In the genomic region with DNA sequence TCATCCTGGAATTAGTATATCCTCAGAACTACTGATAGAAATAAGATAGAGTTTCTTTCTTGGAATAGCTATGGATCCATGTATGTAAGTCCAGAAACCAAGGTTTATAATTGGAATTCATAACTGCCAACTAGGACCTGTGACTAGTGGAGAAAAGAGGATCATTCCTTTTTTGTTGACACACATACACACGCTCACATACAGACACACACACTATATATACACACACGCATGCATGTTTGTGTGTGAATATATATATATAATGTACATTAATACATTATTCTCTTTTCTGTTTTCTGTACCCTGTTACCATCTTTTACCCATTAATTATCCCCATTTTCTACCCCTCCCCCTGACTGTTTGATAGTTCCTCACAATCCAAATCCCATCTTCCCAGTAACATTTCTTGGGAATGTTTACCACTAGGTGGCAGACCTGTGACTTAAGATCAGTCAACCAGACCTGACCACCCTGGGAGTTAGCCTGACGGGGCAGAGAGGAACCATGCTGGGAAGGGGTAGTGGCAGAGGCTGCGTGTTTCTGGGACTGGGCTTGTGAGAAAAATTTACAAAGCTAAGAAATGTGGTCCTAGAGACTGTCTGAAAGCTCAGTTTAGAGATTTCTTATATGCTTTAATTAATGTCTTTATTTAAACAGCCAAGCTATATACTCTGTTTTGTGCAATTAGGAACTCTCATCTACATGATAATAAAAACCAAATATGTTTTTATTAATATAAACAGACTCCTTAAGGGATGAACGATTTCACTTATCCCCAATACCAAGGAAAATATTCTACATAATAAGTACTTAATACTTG, we compare ENCODE assay signal across 9 cellular contexts.
DNase-seq lines count a peak whose midpoint lies in the region; ATAC-seq and TF ChIP-seq lines count a peak whose summit lies in the region.
"Had no signal": no experiment of that assay in that cellular context is flagged by ENCODE, and none has a peak within 500 bp of the region (broad histone marks: within the 10 kb centered on the region; RNA-seq: fewer than 3 reads in every experiment).

No MANE protein-coding gene starts in this region.

- no peak overlapping the region for H3K4me3 ChIP-seq in cardiac fibroblast (replicated peaks in 1 of 2; ENCODE audit: low read depth in 2 of 2, low read length in 2 of 2)

- H3K27me3 Mint-ChIP-seq in stimulated activated memory B cell treated with anti-CD40 and anti-IgM and Interleukin-4, amounts not matched to agents 10 μg/mL and 1 μg/mL and 100 μg/mL, for 72 hours, result no peaks in the 10 kb centered on the region
- H3K27me3 Mint-ChIP-seq: activated naive CD4-positive, alpha-beta T cell treated with anti-CD3 and anti-CD28 coated beads, Interleukin-2, amount 50 U/mL, for 24 hours had no signal

- DNase-seq in NCI-H1436 (lab: John Stamatoyannopoulos, UW) (peak; percentile 3), NCI-H1436 treated with DMSO at 0.1 percent for 48 hours (lab: John Stamatoyannopoulos, UW) (no peak), NCI-H524 (lab: John Stamatoyannopoulos, UW) (peak; percentile 62 to 80), cardiac fibroblast (ENCODE audit: low read depth in 2 of 2) (peak; percentile 81 to 82), left kidney (ENCODE audit: low read depth, low spot score) (peak; percentile 82), cortex of kidney (lab: John Stamatoyannopoulos, UW) (no peak)

- H3K4me3 Mint-ChIP-seq in stimulated activated memory B cell treated with anti-CD40 and anti-IgM and Interleukin-4, amounts not matched to agents 10 μg/mL and 1 μg/mL and 100 μg/mL, for 72 hours, result no peak overlapping the region
- H3K4me3 Mint-ChIP-seq: activated naive CD4-positive, alpha-beta T cell treated with anti-CD3 and anti-CD28 coated beads, Interleukin-2, amount 50 U/mL, for 24 hours had no signal

- no peaks in the 10 kb centered on the region for H3K36me3 Mint-ChIP-seq in stimulated activated memory B cell treated with anti-CD40 and anti-IgM and Interleukin-4, amounts not matched to agents 10 μg/mL and 1 μg/mL and 100 μg/mL, for 72 hours
- H3K36me3 Mint-ChIP-seq: activated naive CD4-positive, alpha-beta T cell treated with anti-CD3 and anti-CD28 coated beads, Interleukin-2, amount 50 U/mL, for 24 hours had no signal

- no peak overlapping the region for H3K27ac Mint-ChIP-seq in stimulated activated memory B cell treated with anti-CD40 and anti-IgM and Interleukin-4, amounts not matched to agents 10 μg/mL and 1 μg/mL and 100 μg/mL, for 72 hours
- H3K27ac Mint-ChIP-seq: activated naive CD4-positive, alpha-beta T cell treated with anti-CD3 and anti-CD28 coated beads, Interleukin-2, amount 50 U/mL, for 24 hours had no signal

- TF ChIP-seq CTCF in cardiac fibroblast (IDR thresholded peaks at IDR 0.05; ENCODE audit: low read depth, low read length), result peak; percentile 51

- ATAC-seq in HG02885 (IDR thresholded peaks at IDR 0.05; ENCODE audit: poor library complexity, unreplicated experiment), result peak; percentile 71
- ATAC-seq in stimulated activated memory B cell treated with anti-CD40 and anti-IgM and Interleukin-4, amounts not matched to agents 10 μg/mL and 1 μg/mL and 100 μg/mL, for 72 hours, result no peak

- H3K9me3 Mint-ChIP-seq in stimulated activated memory B cell treated with anti-CD40 and anti-IgM and Interleukin-4, amounts not matched to agents 10 μg/mL and 1 μg/mL and 100 μg/mL, for 72 hours, result peaks cover 7% of the 10 kb centered on the region
- H3K9me3 Mint-ChIP-seq: activated naive CD4-positive, alpha-beta T cell treated with anti-CD3 and anti-CD28 coated beads, Interleukin-2, amount 50 U/mL, for 24 hours had no signal

- H3K4me1 Mint-ChIP-seq in stimulated activated memory B cell treated with anti-CD40 and anti-IgM and Interleukin-4, amounts not matched to agents 10 μg/mL and 1 μg/mL and 100 μg/mL, for 72 hours, result no peaks in the 10 kb centered on the region
- H3K4me1 Mint-ChIP-seq: activated naive CD4-positive, alpha-beta T cell treated with anti-CD3 and anti-CD28 coated beads, Interleukin-2, amount 50 U/mL, for 24 hours had no signal

Comparison
In these comparisons a context has a peak if more than half of its experiments do, and no peak if none do; other contexts are left out.
1. DNase-seq: peak in NCI-H1436 (single experiment), NCI-H524 (2 of 2), cardiac fibroblast (2 of 2) and left kidney (single experiment); none in NCI-H1436 treated with DMSO at 0.1 percent for 48 hours (single experiment) and cortex of kidney (single experiment).